In the genomic region with DNA sequence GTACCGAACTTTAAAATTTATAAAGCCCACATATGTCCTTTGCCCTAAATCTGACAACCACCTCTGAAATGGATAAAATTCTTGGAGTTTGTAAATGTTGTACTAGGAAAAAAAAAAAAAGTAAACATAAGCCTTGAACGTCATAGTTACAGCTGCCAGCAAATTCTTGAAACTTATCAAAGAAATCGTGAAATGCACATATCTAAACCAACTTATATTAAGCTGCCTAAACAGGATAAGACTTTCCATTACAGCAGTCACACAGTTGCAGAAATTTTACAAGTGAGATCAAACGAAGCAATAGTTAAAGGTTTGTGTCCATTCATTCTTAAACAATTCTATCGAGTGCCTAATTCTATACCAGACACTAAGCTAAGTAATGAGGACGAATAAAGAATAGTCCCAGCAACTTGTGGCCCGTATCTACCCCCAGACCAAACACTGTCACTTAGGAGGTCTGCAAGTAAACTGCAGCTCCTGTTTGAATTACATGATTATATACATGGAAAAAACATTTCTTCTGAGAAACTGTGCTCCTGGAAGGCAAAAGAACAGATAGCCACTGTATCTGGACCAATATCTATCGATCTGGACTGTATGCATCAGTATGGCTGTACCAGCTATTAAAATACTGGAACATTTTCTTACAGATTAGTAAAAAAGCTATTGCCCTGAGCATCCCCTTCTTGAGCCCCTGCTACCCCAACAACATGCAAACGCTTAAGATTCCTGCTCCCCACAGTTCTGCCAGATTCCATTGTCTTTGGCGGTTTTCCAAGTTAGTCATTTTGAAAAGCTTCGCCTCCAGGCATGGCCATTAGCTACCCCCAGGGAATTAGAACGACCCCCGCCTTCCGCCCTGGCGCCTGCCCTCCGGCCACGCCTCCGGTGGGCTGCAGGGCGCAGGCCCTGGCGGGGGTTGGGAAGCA, we compare ENCODE assay signal across 9 cellular contexts. TPM values are rescaled to one million over a fixed set of nuclear protein-coding genes. Genes with fewer than 3 reads are reported as not detected.
DNase-seq lines count a peak whose midpoint lies in the region; ATAC-seq and TF ChIP-seq lines count a peak whose summit lies in the region.
"Had no signal": no experiment of that assay in that cellular context is flagged by ENCODE, and none has a peak within 500 bp of the region (broad histone marks: within the 10 kb centered on the region; RNA-seq: fewer than 3 reads in every experiment).

No MANE protein-coding gene starts in this region.

- no peak for TF ChIP-seq EP300 in sigmoid colon (IDR thresholded peaks at IDR 0.05)

- peak; percentile 20 for DNase-seq in activated T-cell treated with anti-CD3 and anti-CD28 coated beads, Interleukin-2, amount 50 U/mL, for 1 hour
- DNase-seq in activated T-cell treated with anti-CD3 and anti-CD28 coated beads for 4 hours, result no peak
- peak; percentile 39 for DNase-seq in WTC11 (ENCODE audit: low spot score)
- DNase-seq in heart right ventricle, result peak; percentile 25 to 49
- DNase-seq in sigmoid colon, result peak; percentile 62
- no peak for DNase-seq in activated T-helper 1 cell treated with anti-CD3 and anti-CD28 coated beads, Interleukin-12 subunit alpha, Interleukin-12 subunit beta, Interleukin-2, Interleukin-4 antibody, amounts not matched to agents 30 ng/mL and 10 ng/mL and 1 ng/mL, durations not matched to agents 14 hours and 24 hours and 36 hours (ENCODE audit: low spot score)
- DNase-seq in DMS53 (lab: John Stamatoyannopoulos, UW), result no peak
- DNase-seq: DND-41 had no signal

- no peak for TF ChIP-seq CTCF in WTC11 (IDR thresholded peaks at IDR 0.05)
- no peak for TF ChIP-seq CTCF in heart right ventricle (IDR thresholded peaks at IDR 0.05)
- TF ChIP-seq CTCF in sigmoid colon (IDR thresholded peaks at IDR 0.05), result no peak

- intact Hi-C loops in heart right ventricle (cut with DNase I) (no loop called here), sigmoid colon (cut with DNase I) (no loop called here)
- intact Hi-C loops in activated T-helper 1 cell treated with anti-CD3 and anti-CD28 coated beads, Interleukin-12 subunit alpha, Interleukin-12 subunit beta, Interleukin-2, Interleukin-4 antibody, amounts not matched to agents 30 ng/mL and 10 ng/mL and 1 ng/mL, durations not matched to agents 14 hours and 24 hours and 36 hours (cut with micrococcal nuclease), result no loop called here

- H3K4me3 Mint-ChIP-seq in WTC11, result peak overlapping the region; percentile 58
- H3K4me3 Mint-ChIP-seq in activated T-helper 1 cell treated with anti-CD3 and anti-CD28 coated beads, Interleukin-12 subunit alpha, Interleukin-12 subunit beta, Interleukin-2, Interleukin-4 antibody, amounts not matched to agents 30 ng/mL and 10 ng/mL and 1 ng/mL, durations not matched to agents 14 hours and 24 hours and 36 hours, result no peak overlapping the region

- H3K27ac Mint-ChIP-seq in WTC11, result peak overlapping the region; percentile 86
- H3K27ac Mint-ChIP-seq in activated T-helper 1 cell treated with anti-CD3 and anti-CD28 coated beads, Interleukin-12 subunit alpha, Interleukin-12 subunit beta, Interleukin-2, Interleukin-4 antibody, amounts not matched to agents 30 ng/mL and 10 ng/mL and 1 ng/mL, durations not matched to agents 14 hours and 24 hours and 36 hours, result no peak overlapping the region

- no peaks in the 10 kb centered on the region for H3K36me3 ChIP-seq in heart right ventricle
- H3K36me3 ChIP-seq in sigmoid colon, result no peaks in the 10 kb centered on the region

- H3K36me3 Mint-ChIP-seq in WTC11, result 0 out of 2 replicates have a peak, but pooled peaks cover 4% of the 10 kb centered on the region
- H3K36me3 Mint-ChIP-seq in activated T-helper 1 cell treated with anti-CD3 and anti-CD28 coated beads, Interleukin-12 subunit alpha, Interleukin-12 subunit beta, Interleukin-2, Interleukin-4 antibody, amounts not matched to agents 30 ng/mL and 10 ng/mL and 1 ng/mL, durations not matched to agents 14 hours and 24 hours and 36 hours (ENCODE audit: low read depth), result peaks cover 1% of the 10 kb centered on the region

- no peak for TF ChIP-seq POLR2A in sigmoid colon (IDR thresholded peaks at IDR 0.05)

- POLR2A ChIA-PET in WTC11 (lab: Charles Lee), result interaction anchor here (0.7 kb wide), 1 partner anchor 410 kb away, joined by 3 read pairs; no protein-coding TSS in a partner anchor

- H3K27me3 ChIP-seq in heart right ventricle (no peaks in the 10 kb centered on the region), sigmoid colon (no peaks in the 10 kb centered on the region)

- H3K4me1 ChIP-seq in heart right ventricle (peaks cover 2 to 26% (median 15%) of the 10 kb centered on the region in 9 donors), sigmoid colon (peaks cover 0 to 15% (median 10%) of the 10 kb centered on the region in 4 donors)

- CTCF ChIA-PET in WTC11 (lab: Charles Lee), result no interaction called here

- H3K9me3 ChIP-seq in heart right ventricle (no peaks in the 10 kb centered on the region), sigmoid colon (no peaks in the 10 kb centered on the region)

- peaks cover 18% of the 10 kb centered on the region for H3K4me1 Mint-ChIP-seq in WTC11
- H3K4me1 Mint-ChIP-seq in activated T-helper 1 cell treated with anti-CD3 and anti-CD28 coated beads, Interleukin-12 subunit alpha, Interleukin-12 subunit beta, Interleukin-2, Interleukin-4 antibody, amounts not matched to agents 30 ng/mL and 10 ng/mL and 1 ng/mL, durations not matched to agents 14 hours and 24 hours and 36 hours (ENCODE audit: low read depth), result peaks cover 7% of the 10 kb centered on the region

- H3K9me3 Mint-ChIP-seq in WTC11, result no peaks in the 10 kb centered on the region
- H3K9me3 Mint-ChIP-seq in activated T-helper 1 cell treated with anti-CD3 and anti-CD28 coated beads, Interleukin-12 subunit alpha, Interleukin-12 subunit beta, Interleukin-2, Interleukin-4 antibody, amounts not matched to agents 30 ng/mL and 10 ng/mL and 1 ng/mL, durations not matched to agents 14 hours and 24 hours and 36 hours, result no peaks in the 10 kb centered on the region

- 13 to 15% methylated on average over 20 of the region's 20 CpGs for WGBS in heart right ventricle, 2 donors
- 25 to 40% methylated on average over 20 of the region's 20 CpGs for WGBS in sigmoid colon, 2 donors

- H3K4me3 ChIP-seq in heart right ventricle (peak overlapping the region in 9 of 10 donors; percentile 21 to 51 (median 43)), sigmoid colon (peak overlapping the region; percentile 17 to 43 (median 36))

- H3K27ac ChIP-seq in heart right ventricle, result peak overlapping the region; percentile 29 to 71 (median 53)
- H3K27ac ChIP-seq in sigmoid colon, result peak overlapping the region; percentile 77 to 79 (median 78)

- ATAC-seq in WTC11 (peak; percentile 70), heart right ventricle (peak; percentile 39 to 77 (median 66)), GM18868 (IDR thresholded peaks at IDR 0.05; ENCODE audit: unreplicated experiment) (no peak)

- no peaks in the 10 kb centered on the region for H3K27me3 Mint-ChIP-seq in WTC11 (ENCODE audit: low read depth)
- peaks cover 2% of the 10 kb centered on the region for H3K27me3 Mint-ChIP-seq in activated T-helper 1 cell treated with anti-CD3 and anti-CD28 coated beads, Interleukin-12 subunit alpha, Interleukin-12 subunit beta, Interleukin-2, Interleukin-4 antibody, amounts not matched to agents 30 ng/mL and 10 ng/mL and 1 ng/mL, durations not matched to agents 14 hours and 24 hours and 36 hours (ENCODE audit: insufficient read depth)

TF ChIP-seq in WTC11, 78 proteins besides CTCF, POLR2A, EP300 and RAD21 (continues in another document):
- TF ChIP-seq SMAD3 (CRISPR knock-in tag; IDR thresholded peaks at IDR 0.05; ENCODE audit: borderline replicate concordance), result no peak
- no peak for TF ChIP-seq NFE2L1 (CRISPR knock-in tag; IDR thresholded peaks at IDR 0.05)
- TF ChIP-seq CBFB (CRISPR knock-in tag; IDR thresholded peaks at IDR 0.05; ENCODE audit: low read depth), result no peak
- no peak for TF ChIP-seq STAT6 (CRISPR knock-in tag; conservative IDR thresholded peaks at IDR 0.05; ENCODE audit: low read depth)
- no peak for TF ChIP-seq ZNF138 (CRISPR knock-in tag; conservative IDR thresholded peaks at IDR 0.05)
- TF ChIP-seq, protein P1, sequence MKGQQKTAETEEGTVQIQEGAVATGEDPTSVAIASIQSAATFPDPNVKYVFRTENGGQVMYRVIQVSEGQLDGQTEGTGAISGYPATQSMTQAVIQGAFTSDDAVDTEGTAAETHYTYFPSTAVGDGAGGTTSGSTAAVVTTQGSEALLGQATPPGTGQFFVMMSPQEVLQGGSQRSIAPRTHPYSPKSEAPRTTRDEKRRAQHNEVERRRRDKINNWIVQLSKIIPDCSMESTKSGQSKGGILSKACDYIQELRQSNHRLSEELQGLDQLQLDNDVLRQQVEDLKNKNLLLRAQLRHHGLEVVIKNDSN (CRISPR knock-in tag; IDR thresholded peaks at IDR 0.05), result no peak

RNA-seq across cellular contexts. Expression of gene SEC22B, which starts 3.4 kb away (rescaled TPM):
- total RNA-seq in WTC11 (2021) (9.5 to 11.5 TPM (median 9.9 TPM) in 3 replicates), heart right ventricle (10 to 100 TPM; 12.9 to 18.5 (median 15.5) TPM), sigmoid colon (10 to 100 TPM; 25.8 to 28.5 (median 27.9) TPM)
- polyA plus RNA-seq in heart right ventricle (10 to 100 TPM; 12.1 to 14.7 TPM), sigmoid colon (10 to 100 TPM; 16.2 to 24.0 (median 20.6) TPM)
- total RNA-seq in activated T-helper 1 cell treated with anti-CD3 and anti-CD28 coated beads, Interleukin-12 subunit alpha, Interleukin-12 subunit beta, Interleukin-2, Interleukin-4 antibody, amounts not matched to agents 30 ng/mL and 10 ng/mL and 1 ng/mL, durations not matched to agents 14 hours and 24 hours and 36 hours, result 22.3 and 22.6 TPM in 2 replicates

Comparison
In these comparisons a context has a peak if more than half of its experiments do, and no peak if none do; other contexts are left out.
1. DNase-seq: peak in activated T-cell treated with anti-CD3 and anti-CD28 coated beads, Interleukin-2, amount 50 U/mL, for 1 hour (single experiment), WTC11 (single experiment), heart right ventricle (2 of 2) and sigmoid colon (single experiment); none in activated T-cell treated with anti-CD3 and anti-CD28 coated beads for 4 hours (single experiment), activated T-helper 1 cell treated with anti-CD3 and anti-CD28 coated beads, Interleukin-12 subunit alpha, Interleukin-12 subunit beta, Interleukin-2, Interleukin-4 antibody, amounts not matched to agents 30 ng/mL and 10 ng/mL and 1 ng/mL, durations not matched to agents 14 hours and 24 hours and 36 hours (single experiment) and DMS53 (single experiment).